ENCODE assay signal across 9 cellular contexts in the genomic region with DNA sequence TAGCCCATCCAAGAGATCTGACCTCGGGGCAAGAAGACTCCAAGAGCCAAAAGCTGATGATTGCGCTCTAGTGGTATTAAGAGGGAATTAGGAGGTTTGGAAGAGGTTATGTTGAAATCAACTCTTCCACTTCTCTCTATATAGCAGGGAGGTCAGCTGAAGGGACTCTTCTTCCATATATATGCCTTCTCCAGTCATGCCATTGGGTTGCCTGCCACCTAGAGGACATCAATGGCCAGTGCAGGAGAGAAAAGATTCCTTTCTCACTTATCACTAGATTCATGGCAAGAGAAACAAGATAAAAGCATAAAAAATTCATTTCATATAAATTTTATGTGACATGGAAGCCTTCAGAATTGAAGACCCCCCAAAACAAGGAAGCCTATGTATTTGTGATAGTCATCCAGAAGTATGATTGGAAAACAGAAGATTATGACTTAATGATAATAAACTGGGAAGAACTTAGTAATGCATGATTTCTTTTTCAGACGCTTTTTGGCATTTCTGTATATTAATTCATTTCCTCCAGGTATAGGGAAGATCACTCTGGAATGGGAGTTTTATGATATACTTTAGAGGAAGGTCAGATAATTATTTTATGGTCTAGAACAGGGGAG.
DNase-seq lines count a peak whose midpoint lies in the region; ATAC-seq, FAIRE-seq and TF ChIP-seq lines count a peak whose summit lies in the region.
"Had no signal": no experiment of that assay in that cellular context is flagged by ENCODE, and none has a peak within 500 bp of the region (broad histone marks: within the 10 kb centered on the region; RNA-seq: fewer than 3 reads in every experiment).

No MANE protein-coding gene starts in this region.

- no peaks in the 10 kb centered on the region; the same call in 1 of the 2 replicates for H3K27me3 Mint-ChIP-seq in HFFc6 (ENCODE audit: insufficient read depth)

- no peak overlapping the region for H3K4me2 ChIP-seq in Loucy (ENCODE audit: low read depth, low read length, poor library complexity, severe bottlenecking)

- intact Hi-C loops in thyroid gland (cut with DNase I): no loop called here

- H3K9me3 Mint-ChIP-seq in HFFc6: no peaks in the 10 kb centered on the region
- H3K9me3 Mint-ChIP-seq: memory B cell had no signal

- H3K27ac Mint-ChIP-seq in HFFc6: no peak overlapping the region
- H3K27ac Mint-ChIP-seq: memory B cell had no signal

- peak; percentile 80 for DNase-seq in AG08395 (ENCODE audit: low spot score)
- DNase-seq in GM12892 (ENCODE audit: insufficient read length): peak; percentile 6
- peak; percentile 68 for DNase-seq in HFFc6
- peak; percentile 55 for DNase-seq in RCC 7860 (ENCODE audit: low spot score)
- peak; percentile 41 for DNase-seq in cerebellar cortex (ENCODE audit: low spot score)
- no peak for DNase-seq in left lobe of liver (ENCODE audit: low spot score)
- DNase-seq in thyroid gland: peak; percentile 19 to 35

- ATAC-seq in left lobe of liver: peak; percentile 88

- 64 to 65% methylated on average over 3 of the region's 3 CpGs for WGBS in thyroid gland, 2 donors

- no peak for TF ChIP-seq POLR2A in GM12892 (IDR thresholded peaks at IDR 0.05; ENCODE audit: low read depth, low read length)
- TF ChIP-seq POLR2A in thyroid gland (IDR thresholded peaks at IDR 0.05): no peak

- no peaks in the 10 kb centered on the region for H3K27me3 ChIP-seq in Loucy (ENCODE audit: insufficient read depth, low read length, poor library complexity, severe bottlenecking)
- H3K27me3 ChIP-seq in thyroid gland: no peaks in the 10 kb centered on the region

- H4K20me1 ChIP-seq in Loucy (ENCODE audit: insufficient read depth, low read length, poor library complexity, severe bottlenecking): no peaks in the 10 kb centered on the region

- H2AFZ ChIP-seq in Loucy (ENCODE audit: low read length): no peak overlapping the region

- no peak overlapping the region for H3K9ac ChIP-seq in Loucy (ENCODE audit: low read depth, low read length, poor library complexity, severe bottlenecking)

- H3K4me1 ChIP-seq in Loucy (ENCODE audit: insufficient read depth, low read length, poor library complexity, severe bottlenecking) (no peaks in the 10 kb centered on the region), thyroid gland (no peaks in the 10 kb centered on the region)

- TF ChIP-seq CTCF in HFFc6 (IDR thresholded peaks at IDR 0.05) (peak; percentile 96), Loucy (conservative IDR thresholded peaks at IDR 0.05; ENCODE audit: low read length) (peak; percentile 98), thyroid gland (IDR thresholded peaks at IDR 0.05) (peak; percentile 35 to 89 (median 65))

- H3K4me1 Mint-ChIP-seq in HFFc6 (ENCODE audit: low read depth): peaks cover 30% of the 10 kb centered on the region
- H3K4me1 Mint-ChIP-seq: memory B cell had no signal

- H3K9me2 ChIP-seq in Loucy (replicated peaks; ENCODE audit: low read depth, low read length): no peaks in the 10 kb centered on the region

- no peak overlapping the region for H3K4me3 Mint-ChIP-seq in HFFc6
- H3K4me3 Mint-ChIP-seq: memory B cell had no signal

- H3K9me3 ChIP-seq in Loucy (ENCODE audit: insufficient read depth, low read depth, low read length) (no peaks in the 10 kb centered on the region), thyroid gland (no peaks in the 10 kb centered on the region)

- H3K36me3 ChIP-seq in Loucy (ENCODE audit: insufficient read depth, low read length) (no peaks in the 10 kb centered on the region), thyroid gland (no peaks in the 10 kb centered on the region)

- H3K79me2 ChIP-seq in Loucy (ENCODE audit: insufficient read depth, low read length): no peaks in the 10 kb centered on the region

- H3F3A ChIP-seq in Loucy (ENCODE audit: low read depth): no peaks in the 10 kb centered on the region

- no peak overlapping the region for H3K4me3 ChIP-seq in Loucy (ENCODE audit: low read length, poor library complexity, severe bottlenecking)
- no peak overlapping the region for H3K4me3 ChIP-seq in thyroid gland (replicated peaks in 1 of 3)

- H3K36me3 Mint-ChIP-seq in HFFc6 (ENCODE audit: low read depth): no peaks in the 10 kb centered on the region
- H3K36me3 Mint-ChIP-seq: memory B cell had no signal

- peak; percentile 86 for FAIRE-seq in GM12892 (lab: Jason Lieb, UNC)
- peak; percentile 65 for FAIRE-seq in RCC 7860 (lab: Jason Lieb, UNC)

- no peak overlapping the region for H3K27ac ChIP-seq in thyroid gland
